In genomic region chr3:184229424-184230080, GRCh38 we compare ENCODE assay signal across 8 cellular contexts. TPM values are rescaled to one million over a fixed set of nuclear protein-coding genes. Genes with fewer than 3 reads are reported as not detected.
DNase-seq lines count a peak whose midpoint lies in the region; TF ChIP-seq lines count a peak whose summit lies in the region.

Gene VWA5B2, plus strand, starts transcription at chr3:184229585. Its CDS starts 944 bp downstream, at chr3:184230529.

- H4K20me1 ChIP-seq in H9 (ENCODE audit: control insufficient read depth, insufficient read depth, insufficient read length), result no peaks in the 10 kb centered on the region

- no peak within 1 kb of the TSS for H4K91ac ChIP-seq in H9 (ENCODE audit: insufficient read length, low read depth, low read length)

- no peak within 1 kb of the TSS for H2AK5ac ChIP-seq in H9 (ENCODE audit: insufficient read length, low read length)

- no peak within 1 kb of the TSS for H3K23ac ChIP-seq in H9 (ENCODE audit: insufficient read length, low read depth, low read length)

- H3K27ac ChIP-seq in H9 (ENCODE audit: insufficient read length, low read depth, low read length), result no peak within 1 kb of the TSS

- H3K9me3 Mint-ChIP-seq in H9 (no peaks in the 10 kb centered on the region), immature natural killer cell (no peaks in the 10 kb centered on the region)
- H3K9me3 Mint-ChIP-seq in T-helper 2 cell treated with Interferon-gamma antibody and Interleukin-4, amounts not matched to agents 5 μg/mL and 100 μg/mL, for 36 hours, result no peaks in the 10 kb centered on the region

- no peak within 1 kb of the TSS for H3K14ac ChIP-seq in H9 (ENCODE audit: insufficient read depth, low read length)

- H3K79me2 ChIP-seq in H9 (ENCODE audit: insufficient read depth, low read length), result no peaks in the 10 kb centered on the region

- no peak within 1 kb of the TSS for H3K18ac ChIP-seq in H9 (ENCODE audit: insufficient read length, low read depth, low read length)

- peaks cover 15% of the 10 kb centered on the region for H3K23me2 ChIP-seq in H9 (ENCODE audit: insufficient read length, low read depth, low read length, poor library complexity, severe bottlenecking)

- peaks cover 2 to 6% of the 10 kb centered on the region in 2 experiments for H3K4me1 Mint-ChIP-seq in H9
- H3K4me1 Mint-ChIP-seq in T-helper 2 cell treated with Interferon-gamma antibody and Interleukin-4, amounts not matched to agents 5 μg/mL and 100 μg/mL, for 36 hours (ENCODE audit: low read depth), result peaks cover 4% of the 10 kb centered on the region
- peaks cover 8 to 14% of the 10 kb centered on the region in 2 donors for H3K4me1 Mint-ChIP-seq in immature natural killer cell

- TF ChIP-seq CTCF in H9 (conservative IDR thresholded peaks at IDR 0.05), result peak; percentile 46

- H3K36me3 Mint-ChIP-seq in H9 (ENCODE audit: insufficient read depth in 1 of 3, low read depth in 3 of 3), result no peaks in the 10 kb centered on the region
- H3K36me3 Mint-ChIP-seq in T-helper 2 cell treated with Interferon-gamma antibody and Interleukin-4, amounts not matched to agents 5 μg/mL and 100 μg/mL, for 36 hours (ENCODE audit: low read depth), result no peaks in the 10 kb centered on the region
- H3K36me3 Mint-ChIP-seq in immature natural killer cell, result peaks cover 0 to 3% (median 0%) of the 10 kb centered on the region in 3 donors

- H3K4me3 Mint-ChIP-seq in H9 (peak within 1 kb of the TSS; percentile 65 to 77), immature natural killer cell (peak within 1 kb of the TSS; percentile 52 to 73 (median 64))
- peak within 1 kb of the TSS; percentile 73 for H3K4me3 Mint-ChIP-seq in T-helper 2 cell treated with Interferon-gamma antibody and Interleukin-4, amounts not matched to agents 5 μg/mL and 100 μg/mL, for 36 hours

- DNase-seq in EL (peak; percentile 60), H9 (peak; percentile 82), NCI-H1105 (lab: John Stamatoyannopoulos, UW) (peak; percentile 79), astrocyte of the hippocampus (ENCODE audit: low read depth, low spot score) (peak; percentile 78), immature natural killer cell (peak; percentile 73 to 79 (median 77)), MV-4-11 (lab: John Stamatoyannopoulos, UW) (no peak)
- DNase-seq in T-helper 2 cell treated with Interferon-gamma antibody and Interleukin-4, amounts not matched to agents 5 μg/mL and 100 μg/mL, for 36 hours (ENCODE audit: low spot score), result peak; percentile 67
- DNase-seq in stimulated activated CD4-positive, alpha-beta T cell treated with anti-CD3 and anti-CD28 coated beads, Interleukin-12 subunit alpha, Interleukin-12 subunit beta, amount 100 ng/mL, for 4 hours, result peak; percentile 67

- H3K27me3 Mint-ChIP-seq in H9 (ENCODE audit: low read depth) (peaks cover 77% of the 10 kb centered on the region), immature natural killer cell (ENCODE audit: low read depth in 3 of 3) (peaks cover 11 to 32% (median 16%) of the 10 kb centered on the region in 3 donors)
- peaks cover 51% of the 10 kb centered on the region for H3K27me3 Mint-ChIP-seq in T-helper 2 cell treated with Interferon-gamma antibody and Interleukin-4, amounts not matched to agents 5 μg/mL and 100 μg/mL, for 36 hours (ENCODE audit: low read depth)

- no peak within 1 kb of the TSS for H3K56ac ChIP-seq in H9 (ENCODE audit: insufficient read length, low read depth, low read length)

- no peak within 1 kb of the TSS for H3K9ac ChIP-seq in H9 (ENCODE audit: extremely low read depth, insufficient read length, low read length)

- no peak within 1 kb of the TSS for H2BK15ac ChIP-seq in H9 (ENCODE audit: low read depth, low read length)

- H3K4me1 ChIP-seq in H9 (ENCODE audit: insufficient read depth, low read length), result no peaks in the 10 kb centered on the region

- no peak within 1 kb of the TSS for H3T11ph ChIP-seq in H9 (ENCODE audit: low read length)

- no peaks in the 10 kb centered on the region for H3K9me3 ChIP-seq in H9 (ENCODE audit: control insufficient read depth, low read depth, low read length)

- H3K4me2 ChIP-seq in H9 (ENCODE audit: insufficient read depth, insufficient read length, low read length), result peak within 1 kb of the TSS; percentile 65

- no peaks in the 10 kb centered on the region for H3K79me1 ChIP-seq in H9 (ENCODE audit: insufficient read depth, low read depth, low read length, poor library complexity, severe bottlenecking)

- H2AFZ ChIP-seq in H9 (ENCODE audit: low read length), result no peak within 1 kb of the TSS

- H2BK5ac ChIP-seq in H9 (ENCODE audit: insufficient read length, low read length), result no peak within 1 kb of the TSS

- H2BK120ac ChIP-seq in H9 (ENCODE audit: low read depth, low read length, poor library complexity, severe bottlenecking), result no peak within 1 kb of the TSS

- peaks cover 37% of the 10 kb centered on the region for H3K27me3 ChIP-seq in H9 (ENCODE audit: insufficient read depth, low read length)

- H3K27ac Mint-ChIP-seq in H9 (no peak within 1 kb of the TSS), immature natural killer cell (no peak within 1 kb of the TSS)
- H3K27ac Mint-ChIP-seq in T-helper 2 cell treated with Interferon-gamma antibody and Interleukin-4, amounts not matched to agents 5 μg/mL and 100 μg/mL, for 36 hours, result no peak within 1 kb of the TSS

- no CpG with 5 or more reads among the region's 64 CpGs for WGBS in H9 (ENCODE audit: extremely low coverage, insufficient read length, low lambda C conversion rate)

- H2BK20ac ChIP-seq in H9 (ENCODE audit: low read depth, low read length, poor library complexity, severe bottlenecking), result no peak within 1 kb of the TSS

- H2BK12ac ChIP-seq in H9 (ENCODE audit: insufficient read length, low read depth, low read length), result no peak within 1 kb of the TSS

- no peak within 1 kb of the TSS for H4K5ac ChIP-seq in H9 (ENCODE audit: insufficient read length, low read depth, low read length)

- H4K8ac ChIP-seq in H9 (replicated peaks; ENCODE audit: insufficient read length, low read depth, low read length), result no peak within 1 kb of the TSS

- H3K4ac ChIP-seq in H9 (ENCODE audit: low read depth, low read length), result no peak within 1 kb of the TSS

RNA-seq across cellular contexts. Expression of gene VWA5B2, which starts in this region (rescaled TPM):
- 2.7 TPM in 2 replicates for total RNA-seq in H9 (2021)
- not detected for polyA plus RNA-seq in immature natural killer cell

Comparison
In these comparisons a context has a peak if more than half of its experiments do, and no peak if none do; other contexts are left out.
1. Peak in DNase-seq in immature natural killer cell; RNA of the gene not detected or under 1 TPM.